8 cellular contexts compared by ENCODE assay signal in the genomic region with DNA sequence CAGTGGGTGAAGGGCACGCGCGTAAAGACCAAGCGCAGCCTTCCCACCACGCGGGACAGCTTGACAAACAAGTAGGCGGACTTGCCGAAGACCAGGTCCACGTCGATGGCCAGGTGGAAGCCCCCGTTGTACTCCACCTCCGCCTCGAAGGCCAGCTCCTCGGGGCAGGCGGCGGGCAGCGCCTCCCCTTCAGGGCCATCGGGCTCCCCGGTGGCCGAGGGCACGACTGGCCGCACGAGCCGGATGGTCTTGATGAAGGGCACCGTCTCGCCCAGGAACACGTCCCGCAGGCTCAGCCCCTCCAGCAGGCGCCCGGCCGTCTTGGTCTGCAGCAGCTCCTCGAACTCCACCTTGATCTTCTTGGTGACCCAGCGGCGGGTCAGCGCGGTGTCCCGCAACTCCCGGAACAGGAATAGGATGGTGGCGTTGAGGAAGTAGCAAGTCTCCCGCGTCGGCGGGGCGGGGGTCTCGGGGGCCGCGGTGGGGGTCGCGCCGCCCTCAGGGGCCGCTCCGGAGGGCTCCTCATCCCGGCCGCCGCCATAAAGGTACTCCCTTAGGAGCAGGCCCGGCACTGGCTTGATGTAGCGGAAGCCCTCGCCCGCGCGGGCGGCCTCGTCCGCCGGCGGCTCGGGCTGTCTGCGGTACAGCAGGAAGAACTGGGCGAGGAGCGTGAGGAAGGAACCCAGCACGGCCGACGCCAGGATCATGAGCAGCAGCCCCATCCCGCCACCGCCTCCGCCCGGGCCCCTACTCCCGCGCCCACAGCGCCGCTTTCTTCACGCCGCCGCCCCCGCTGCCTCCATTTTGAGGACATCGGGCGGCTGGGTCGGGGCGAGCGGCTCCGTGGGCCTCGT. TPM values are rescaled to one million over a fixed set of nuclear protein-coding genes. Genes with fewer than 3 reads are reported as not detected.
A peak's percentile ranks its signal among the peaks of the same experiment; 100 is the strongest.
DNase-seq lines count a peak whose midpoint lies in the region; ATAC-seq and TF ChIP-seq lines count a peak whose summit lies in the region.

No MANE protein-coding gene starts in this region.

- peak overlapping the region; percentile 96 for H3K4me2 ChIP-seq in neuronal stem cell (ENCODE audit: insufficient read depth, low read length, poor library complexity, severe bottlenecking)

- H3K9me3 Mint-ChIP-seq in activated naive CD4-positive, alpha-beta T cell treated with anti-CD3 and anti-CD28 coated beads, Interleukin-2, amount 50 U/mL, for 24 hours = no peaks in the 10 kb centered on the region

- H3K23ac ChIP-seq in neuronal stem cell (ENCODE audit: low read depth, low read length, poor library complexity) = peak overlapping the region; percentile 96

- H3K27me3 ChIP-seq in neuronal stem cell (ENCODE audit: control insufficient read depth in 3 of 3, insufficient read depth in 3 of 3, low read depth in 1 of 3, low read length in 3 of 3) = peaks cover 0 to 7% (median 6%) of the 10 kb centered on the region in 3 experiments

- in situ Hi-C loops in GM13977 (cut with MboI; ENCODE audit: low pct_unique_long_range_greater_than_20kb, low sequenced_read_pairs, unreplicated experiment) = no loop called here

- peak overlapping the region; percentile 93 to 95 for H3K4me3 ChIP-seq in neuronal stem cell (ENCODE audit: low read length in 2 of 2)

- H4K91ac ChIP-seq in neuronal stem cell (ENCODE audit: low read depth, low read length, poor library complexity) = no peak overlapping the region

- peaks cover 37% of the 10 kb centered on the region for H3K4me1 Mint-ChIP-seq in activated naive CD4-positive, alpha-beta T cell treated with anti-CD3 and anti-CD28 coated beads, Interleukin-2, amount 50 U/mL, for 24 hours

- peak overlapping the region; percentile 48 for H2BK5ac ChIP-seq in neuronal stem cell (ENCODE audit: low read length)

- H3K9ac ChIP-seq in neuronal stem cell (ENCODE audit: low read depth, low read length, poor library complexity) = peak overlapping the region; percentile 90

- peak overlapping the region; percentile 99 for H2AFZ ChIP-seq in neuronal stem cell (ENCODE audit: low read length)

- peak overlapping the region; percentile 60 for H3K14ac ChIP-seq in neuronal stem cell (ENCODE audit: low read length)

- H3K27ac Mint-ChIP-seq in activated naive CD4-positive, alpha-beta T cell treated with anti-CD3 and anti-CD28 coated beads, Interleukin-2, amount 50 U/mL, for 24 hours = peak overlapping the region; percentile 74

- DNase-seq in 8988T = peak; percentile 32
- peak; percentile 68 for DNase-seq in GM13977 (ENCODE audit: low spot score)
- DNase-seq in NOMO-1 treated with dmso at 0.1 percent for 144 hours (lab: John Stamatoyannopoulos, UW; ENCODE audit: unreplicated experiment) = peak; percentile 50
- DNase-seq in glomerular visceral epithelial cell (ENCODE audit: extremely low spot score) = peak; percentile 28
- no peak for DNase-seq in neuronal stem cell (ENCODE audit: low spot score)
- no peak for DNase-seq in NCI-H2081 treated with DMSO at 0.1 percent for 48 hours (lab: John Stamatoyannopoulos, UW)

- H3K36me3 Mint-ChIP-seq in activated naive CD4-positive, alpha-beta T cell treated with anti-CD3 and anti-CD28 coated beads, Interleukin-2, amount 50 U/mL, for 24 hours = no peaks in the 10 kb centered on the region

- H2BK15ac ChIP-seq in neuronal stem cell (ENCODE audit: low read length) = peak overlapping the region; percentile 65

- peaks cover 8% of the 10 kb centered on the region for H3K79me1 ChIP-seq in neuronal stem cell (ENCODE audit: low read depth, low read length)

- no peak overlapping the region for H3K4ac ChIP-seq in neuronal stem cell (ENCODE audit: low read length)

- H4K8ac ChIP-seq in neuronal stem cell (ENCODE audit: low read depth, low read length) = no peak overlapping the region

- H2BK120ac ChIP-seq in neuronal stem cell (ENCODE audit: low read depth, low read length) = peak overlapping the region; percentile 66

- H3K27me3 Mint-ChIP-seq in activated naive CD4-positive, alpha-beta T cell treated with anti-CD3 and anti-CD28 coated beads, Interleukin-2, amount 50 U/mL, for 24 hours = peaks cover 5% of the 10 kb centered on the region

- no peak overlapping the region for H3K27ac ChIP-seq in neuronal stem cell (replicated peaks; ENCODE audit: low read length)

- peaks cover 0 to 21% of the 10 kb centered on the region in 2 donors for H3K36me3 ChIP-seq in neuronal stem cell (replicated peaks in 1 of 2; ENCODE audit: control insufficient read depth in 2 of 2, insufficient read depth in 2 of 2, low read length in 2 of 2)

- peaks cover 3 to 11% of the 10 kb centered on the region in 2 donors for H3K4me1 ChIP-seq in neuronal stem cell (ENCODE audit: control insufficient read depth in 2 of 2, insufficient read depth in 1 of 2, low read depth in 1 of 2, low read length in 2 of 2)

- H3K9me3 ChIP-seq in neuronal stem cell (replicated peaks in 1 of 2; ENCODE audit: control insufficient read depth in 2 of 2, insufficient read depth in 1 of 2, low read depth in 1 of 2, low read length in 2 of 2) = peaks cover 0 to 2% of the 10 kb centered on the region in 2 donors

- H2AK5ac ChIP-seq in neuronal stem cell (ENCODE audit: low read depth, low read length) = peak overlapping the region; percentile 15

- WGBS in neuronal stem cell (ENCODE audit: extremely low coverage in 2 of 2, insufficient read length in 2 of 2, insufficient replicate concordance in 1 of 2), 2 donors = no CpG with 5 or more reads among the region's 92 CpGs

- ATAC-seq in HG02763 (IDR thresholded peaks at IDR 0.05; ENCODE audit: unreplicated experiment) = peak; percentile 32

- H3K18ac ChIP-seq in neuronal stem cell (ENCODE audit: low read length) = peak overlapping the region; percentile 93

- H3K4me3 Mint-ChIP-seq in activated naive CD4-positive, alpha-beta T cell treated with anti-CD3 and anti-CD28 coated beads, Interleukin-2, amount 50 U/mL, for 24 hours = peak overlapping the region; percentile 93

- no peak for TF ChIP-seq CTCF in GM13977 (IDR thresholded peaks at IDR 0.05; ENCODE audit: extremely low read depth, insufficient read depth, missing control alignments)

- no peak overlapping the region for H2BK12ac ChIP-seq in neuronal stem cell (ENCODE audit: low read length)

RNA-seq across cellular contexts. Expression of a gene that starts 0.5 kb away (rescaled TPM):
- polyA plus RNA-seq in neuronal stem cell (2013, experiment 1 of 2) = 13.0 TPM
- 12.7 TPM for polyA plus RNA-seq in neuronal stem cell (2013, experiment 2 of 2)

Comparison
In these comparisons a context has a peak if more than half of its experiments do, and no peak if none do; other contexts are left out.
1. DNase-seq: peak in 8988T (single experiment), GM13977 (single experiment), NOMO-1 treated with dmso at 0.1 percent for 144 hours (single experiment) and glomerular visceral epithelial cell (single experiment); none in neuronal stem cell (single experiment) and NCI-H2081 treated with DMSO at 0.1 percent for 48 hours (single experiment).